In the genomic region with DNA sequence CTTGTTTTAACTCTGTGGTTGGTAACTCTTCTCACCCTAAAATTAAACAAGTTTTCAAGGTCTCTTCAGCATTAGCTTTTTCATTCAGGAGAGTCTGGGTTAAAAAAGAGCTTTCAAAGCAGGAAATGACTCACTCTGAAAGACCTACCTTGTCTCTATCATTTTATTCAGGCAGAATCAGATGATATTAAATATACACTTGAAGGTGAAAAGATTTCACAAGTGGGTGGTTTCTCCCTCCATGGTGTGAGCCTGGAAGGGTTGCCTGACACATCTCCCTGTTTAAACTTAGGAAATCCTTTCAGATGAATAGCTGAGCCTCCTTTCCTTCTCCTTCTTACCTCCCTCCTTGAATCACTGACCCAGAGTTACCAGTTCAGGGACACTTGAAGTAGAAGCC, we compare ENCODE assay signal across 17 cellular contexts.
"Had no signal": no experiment of that assay in that cellular context is flagged by ENCODE, and none has a peak within 500 bp of the region (broad histone marks: within the 10 kb centered on the region; RNA-seq: fewer than 3 reads in every experiment).

No MANE protein-coding gene starts in this region.

- H3K27me3 ChIP-seq: esophagus squamous epithelium, thyroid gland had no signal

- H3K9me3 ChIP-seq: esophagus squamous epithelium, thyroid gland had no signal

- DNase-seq: activated CD4-positive, alpha-beta T cell treated with anti-CD3 and anti-CD28 coated beads, Interleukin-2, amount 10 ng/mL, durations not matched to agents 24 days and 14 days; activated CD4-positive, CD25-positive, alpha-beta regulatory T cell; activated CD8-positive, alpha-beta T cell treated with anti-CD3 and anti-CD28 coated beads, Interleukin-2, amount 10 ng/mL, durations not matched to agents 7 days and 5 days; activated naive CD4-positive, alpha-beta T cell treated with anti-CD3 and anti-CD28 coated beads, Interleukin-2, amount 10 ng/mL, durations not matched to agents 7 days and 5 days; activated naive CD8-positive, alpha-beta T cell treated with anti-CD3 and anti-CD28 coated beads, Interleukin-2, amount 50 U/mL, for 24 hours; activated T-cell treated with anti-CD3 and anti-CD28 coated beads, Interleukin-2, amount 50 U/mL, for 24 hours; aorta; effector CD8-positive, alpha-beta T cell; esophagus squamous epithelium; hypothalamus; kidney; stimulated activated CD8-positive, alpha-beta memory T cell treated with anti-CD3 and anti-CD28 coated beads, Interleukin-4, amount 100 ng/mL, for 48 hours; stimulated activated naive CD4-positive, alpha-beta T cell treated with Interleukin-2 at 50 U/mL for 16 hours; T-cell; T1000; thyroid gland had no signal

- FAIRE-seq: kidney had no signal

- H3K36me3 ChIP-seq: esophagus squamous epithelium, thyroid gland had no signal

- H3K27ac ChIP-seq: esophagus squamous epithelium, thyroid gland had no signal

- H3K4me3 Mint-ChIP-seq: activated CD4-positive, alpha-beta T cell treated with anti-CD3 and anti-CD28 coated beads, Interleukin-2, amount 10 ng/mL, durations not matched to agents 24 days and 14 days; activated CD8-positive, alpha-beta T cell treated with anti-CD3 and anti-CD28 coated beads, Interleukin-2, amount 10 ng/mL, durations not matched to agents 7 days and 5 days; activated naive CD4-positive, alpha-beta T cell treated with anti-CD3 and anti-CD28 coated beads, Interleukin-2, amount 10 ng/mL, durations not matched to agents 7 days and 5 days; activated naive CD8-positive, alpha-beta T cell treated with anti-CD3 and anti-CD28 coated beads, Interleukin-2, amount 50 U/mL, for 24 hours; activated T-cell treated with anti-CD3 and anti-CD28 coated beads, Interleukin-2, amount 50 U/mL, for 24 hours; T-cell had no signal

- H3K4me1 ChIP-seq: esophagus squamous epithelium, thyroid gland had no signal

- H3K4me1 Mint-ChIP-seq: activated CD4-positive, alpha-beta T cell treated with anti-CD3 and anti-CD28 coated beads, Interleukin-2, amount 10 ng/mL, durations not matched to agents 24 days and 14 days; activated naive CD4-positive, alpha-beta T cell treated with anti-CD3 and anti-CD28 coated beads, Interleukin-2, amount 10 ng/mL, durations not matched to agents 7 days and 5 days; activated naive CD8-positive, alpha-beta T cell treated with anti-CD3 and anti-CD28 coated beads, Interleukin-2, amount 50 U/mL, for 24 hours; T-cell had no signal

- H3K4me3 ChIP-seq: esophagus squamous epithelium, thyroid gland had no signal

- H3K36me3 Mint-ChIP-seq: activated naive CD4-positive, alpha-beta T cell treated with anti-CD3 and anti-CD28 coated beads, Interleukin-2, amount 10 ng/mL, durations not matched to agents 7 days and 5 days; T-cell had no signal

- H3K9me3 Mint-ChIP-seq: activated CD4-positive, alpha-beta T cell treated with anti-CD3 and anti-CD28 coated beads, Interleukin-2, amount 10 ng/mL, durations not matched to agents 24 days and 14 days had no signal

- H3K27ac Mint-ChIP-seq: activated CD4-positive, alpha-beta T cell treated with anti-CD3 and anti-CD28 coated beads, Interleukin-2, amount 10 ng/mL, durations not matched to agents 24 days and 14 days; activated CD8-positive, alpha-beta T cell treated with anti-CD3 and anti-CD28 coated beads, Interleukin-2, amount 10 ng/mL, durations not matched to agents 7 days and 5 days; activated naive CD4-positive, alpha-beta T cell treated with anti-CD3 and anti-CD28 coated beads, Interleukin-2, amount 10 ng/mL, durations not matched to agents 7 days and 5 days; activated naive CD8-positive, alpha-beta T cell treated with anti-CD3 and anti-CD28 coated beads, Interleukin-2, amount 50 U/mL, for 24 hours; activated T-cell treated with anti-CD3 and anti-CD28 coated beads, Interleukin-2, amount 50 U/mL, for 24 hours; activated T-helper 2 cell treated with anti-CD3 and anti-CD28 coated beads, Interferon-gamma antibody, Interleukin-2, Interleukin-4, amounts not matched to agents 10 μg/mL and 5 μg/mL and 100 μg/mL, durations not matched to agents 14 hours and 24 hours and 36 hours; T-cell had no signal

- H3K27me3 Mint-ChIP-seq: activated CD4-positive, alpha-beta T cell treated with anti-CD3 and anti-CD28 coated beads, Interleukin-2, amount 10 ng/mL, durations not matched to agents 24 days and 14 days; activated naive CD4-positive, alpha-beta T cell treated with anti-CD3 and anti-CD28 coated beads, Interleukin-2, amount 10 ng/mL, durations not matched to agents 7 days and 5 days; activated naive CD8-positive, alpha-beta T cell treated with anti-CD3 and anti-CD28 coated beads, Interleukin-2, amount 50 U/mL, for 24 hours; activated T-cell treated with anti-CD3 and anti-CD28 coated beads, Interleukin-2, amount 50 U/mL, for 24 hours; T-cell had no signal
